Comparison of ENCODE assay signal across 27 cellular contexts in the genomic region with DNA sequence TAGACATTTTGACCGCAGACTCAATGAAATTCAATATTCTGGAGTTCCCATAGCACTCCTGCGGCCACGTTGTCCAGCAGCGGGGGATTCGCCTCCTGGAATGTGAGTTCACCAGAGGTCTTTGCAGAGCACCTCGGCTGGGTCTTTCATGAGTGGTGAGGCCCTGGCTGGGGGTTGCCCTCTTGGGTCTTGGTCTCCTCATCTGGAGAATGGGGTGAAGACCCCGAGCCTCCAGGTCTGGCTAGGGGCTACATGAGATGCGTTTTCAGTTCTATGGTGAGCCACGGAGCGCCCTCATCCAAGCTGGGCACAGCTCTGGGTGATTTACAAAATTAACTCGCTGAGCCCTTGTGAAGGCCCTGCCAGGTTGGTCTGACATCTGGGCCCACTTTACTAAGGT.
"Had no signal": no experiment of that assay in that cellular context is flagged by ENCODE, and none has a peak within 500 bp of the region (broad histone marks: within the 10 kb centered on the region; RNA-seq: fewer than 3 reads in every experiment).

No MANE protein-coding gene starts in this region.

- H3K27ac ChIP-seq: heart left ventricle, left lung, pancreas, prostate gland, tibial nerve had no signal

- H3K4me3 ChIP-seq: heart left ventricle, left lung, pancreas, prostate gland, tibial nerve had no signal

- H3K4me1 Mint-ChIP-seq: activated CD4-positive, alpha-beta memory T cell treated with anti-CD3 and anti-CD28 coated beads, Interleukin-2, amount 10 ng/mL, durations not matched to agents 7 days and 5 days; activated CD4-positive, alpha-beta T cell treated with anti-CD3 and anti-CD28 coated beads, Interleukin-2, amount 10 ng/mL, durations not matched to agents 7 days and 5 days; activated T-helper 17 cell treated with anti-CD3 and anti-CD28 coated beads, Interleukin-2, amount 50 U/mL, for 72 hours; immature natural killer cell had no signal

- H3K9me3 Mint-ChIP-seq: activated CD4-positive, alpha-beta memory T cell treated with anti-CD3 and anti-CD28 coated beads, Interleukin-2, amount 10 ng/mL, durations not matched to agents 7 days and 5 days; activated CD4-positive, alpha-beta T cell treated with anti-CD3 and anti-CD28 coated beads, Interleukin-2, amount 10 ng/mL, durations not matched to agents 7 days and 5 days; activated T-cell treated with anti-CD3 and anti-CD28 coated beads, Interleukin-2, amount 50 U/mL, for 4 hours; activated T-helper 17 cell treated with anti-CD3 and anti-CD28 coated beads, Interleukin-2, amount 50 U/mL, for 72 hours; dendritic cell treated with granulocyte-macrophage colony-stimulating factor and Interleukin-4, amounts not matched to agents 40 ng/mL and 50 ng/mL, for 4 days; endodermal cell; immature natural killer cell; WTC11 had no signal

- H3K27ac Mint-ChIP-seq: activated CD4-positive, alpha-beta memory T cell treated with anti-CD3 and anti-CD28 coated beads, Interleukin-2, amount 10 ng/mL, durations not matched to agents 7 days and 5 days; activated CD4-positive, alpha-beta T cell treated with anti-CD3 and anti-CD28 coated beads, Interleukin-2, amount 10 ng/mL, durations not matched to agents 7 days and 5 days; activated T-helper 17 cell treated with anti-CD3 and anti-CD28 coated beads, Interleukin-2, amount 50 U/mL, for 72 hours; dendritic cell treated with granulocyte-macrophage colony-stimulating factor and Interleukin-4, amounts not matched to agents 40 ng/mL and 50 ng/mL, for 4 days; immature natural killer cell; T-helper 17 cell; WTC11 had no signal

- H3K4me1 ChIP-seq: pancreas had no signal

- DNase-seq: activated CD4-positive, alpha-beta memory T cell treated with anti-CD3 and anti-CD28 coated beads, Interleukin-2, amount 10 ng/mL, durations not matched to agents 7 days and 5 days; activated CD4-positive, alpha-beta T cell treated with anti-CD3 and anti-CD28 coated beads for 1 hour; activated CD4-positive, alpha-beta T cell treated with anti-CD3 and anti-CD28 coated beads, Interleukin-2, amount 10 ng/mL, durations not matched to agents 7 days and 5 days; activated gamma-delta T cell treated with Interleukin-2 at 50 U/mL for 16 hours; activated naive CD4-positive, alpha-beta T cell treated with anti-CD3 and anti-CD28 coated beads, Interleukin-2, amount 50 U/mL, for 16 hours; activated T-cell treated with anti-CD3 and anti-CD28 coated beads, Interleukin-2, amount 50 U/mL, for 4 hours; amniotic stem cell; central memory CD4-positive, alpha-beta T cell; foreskin fibroblast; hypothalamus; immature natural killer cell; mammary epithelial cell; naive B cell; retina; stimulated activated naive CD4-positive, alpha-beta T cell; T-helper 17 cell; T1000 had no signal

- H3K36me3 ChIP-seq: heart left ventricle, left lung, pancreas, prostate gland, tibial nerve had no signal

- ATAC-seq: activated T-cell treated with anti-CD3 and anti-CD28 coated beads, Interleukin-2, amount 50 U/mL, for 4 hours; activated T-helper 17 cell treated with anti-CD3 and anti-CD28 coated beads, Interleukin-2, amount 50 U/mL, for 72 hours; esophagus mucosa; heart left ventricle; left lung; pancreas; T-helper 17 cell; WTC11 had no signal

- H3K36me3 Mint-ChIP-seq: immature natural killer cell, naive B cell, WTC11 had no signal

- H3K4me3 Mint-ChIP-seq: activated CD4-positive, alpha-beta memory T cell treated with anti-CD3 and anti-CD28 coated beads, Interleukin-2, amount 10 ng/mL, durations not matched to agents 7 days and 5 days; activated CD4-positive, alpha-beta T cell treated with anti-CD3 and anti-CD28 coated beads, Interleukin-2, amount 10 ng/mL, durations not matched to agents 7 days and 5 days; activated T-cell treated with anti-CD3 and anti-CD28 coated beads, Interleukin-2, amount 50 U/mL, for 4 hours; activated T-helper 17 cell treated with anti-CD3 and anti-CD28 coated beads, Interleukin-2, amount 50 U/mL, for 72 hours; dendritic cell treated with granulocyte-macrophage colony-stimulating factor and Interleukin-4, amounts not matched to agents 40 ng/mL and 50 ng/mL, for 4 days; endodermal cell; immature natural killer cell; T-helper 17 cell; WTC11 had no signal

- H3K27me3 Mint-ChIP-seq: activated CD4-positive, alpha-beta T cell treated with anti-CD3 and anti-CD28 coated beads, Interleukin-2, amount 10 ng/mL, durations not matched to agents 7 days and 5 days had no signal

- H3K9me3 ChIP-seq: heart left ventricle, left lung, pancreas, prostate gland, tibial nerve had no signal

- H3K27me3 ChIP-seq: heart left ventricle, pancreas, tibial nerve had no signal
